In the genomic region with DNA sequence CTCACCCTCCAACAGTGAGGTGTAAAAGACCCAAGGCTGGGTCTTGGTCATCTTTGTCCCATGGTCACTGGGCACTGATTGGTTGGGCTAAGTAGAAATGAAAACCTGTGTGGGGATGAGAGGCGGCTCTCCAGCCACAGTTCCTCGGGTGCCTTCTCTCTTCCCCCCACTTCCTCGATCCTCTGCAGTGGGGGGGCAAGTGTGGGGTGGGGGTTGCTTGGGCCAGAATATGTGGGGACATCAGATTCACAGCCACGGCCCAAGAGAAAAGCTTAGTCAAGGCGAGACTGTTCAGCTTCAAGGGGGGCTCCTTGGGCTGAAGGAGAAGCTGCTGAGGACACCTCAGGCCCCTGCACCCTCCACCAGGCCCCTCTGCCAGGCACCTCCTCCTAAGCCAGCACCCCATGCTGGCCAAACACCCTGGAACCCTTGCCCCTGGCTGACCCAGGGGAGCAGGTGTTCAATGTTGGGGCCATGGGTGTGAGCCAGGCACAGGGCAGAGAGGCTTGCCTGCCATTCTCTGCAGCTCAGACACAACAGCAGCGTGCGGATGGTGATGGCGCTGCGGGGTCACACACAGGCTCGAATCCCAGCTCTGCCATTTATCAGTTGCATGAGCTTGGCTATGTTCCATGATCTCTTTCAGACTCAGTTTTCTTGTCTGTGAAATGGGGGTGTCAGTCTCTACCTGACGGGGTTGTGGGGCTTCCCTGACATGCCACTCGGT, we compare ENCODE assay signal across 1 cellular context.
TF ChIP-seq lines count a peak whose summit lies in the region.

No MANE protein-coding gene starts in this region.

TF ChIP-seq in GM23338, 12 proteins besides CTCF, POLR2A, EP300 and RAD21 (continued from another document):
- TF ChIP-seq EZH2 (IDR thresholded peaks at IDR 0.05; ENCODE audit: low read depth, unreplicated experiment) (no peak), NANOG (IDR thresholded peaks at IDR 0.05; ENCODE audit: borderline replicate concordance) (no peak), EZH2phosphoT487 (IDR thresholded peaks at IDR 0.05; ENCODE audit: unreplicated experiment) (no peak), STAT1 (IDR thresholded peaks at IDR 0.05; ENCODE audit: unreplicated experiment) (no peak)
- TF ChIP-seq, protein P1, sequence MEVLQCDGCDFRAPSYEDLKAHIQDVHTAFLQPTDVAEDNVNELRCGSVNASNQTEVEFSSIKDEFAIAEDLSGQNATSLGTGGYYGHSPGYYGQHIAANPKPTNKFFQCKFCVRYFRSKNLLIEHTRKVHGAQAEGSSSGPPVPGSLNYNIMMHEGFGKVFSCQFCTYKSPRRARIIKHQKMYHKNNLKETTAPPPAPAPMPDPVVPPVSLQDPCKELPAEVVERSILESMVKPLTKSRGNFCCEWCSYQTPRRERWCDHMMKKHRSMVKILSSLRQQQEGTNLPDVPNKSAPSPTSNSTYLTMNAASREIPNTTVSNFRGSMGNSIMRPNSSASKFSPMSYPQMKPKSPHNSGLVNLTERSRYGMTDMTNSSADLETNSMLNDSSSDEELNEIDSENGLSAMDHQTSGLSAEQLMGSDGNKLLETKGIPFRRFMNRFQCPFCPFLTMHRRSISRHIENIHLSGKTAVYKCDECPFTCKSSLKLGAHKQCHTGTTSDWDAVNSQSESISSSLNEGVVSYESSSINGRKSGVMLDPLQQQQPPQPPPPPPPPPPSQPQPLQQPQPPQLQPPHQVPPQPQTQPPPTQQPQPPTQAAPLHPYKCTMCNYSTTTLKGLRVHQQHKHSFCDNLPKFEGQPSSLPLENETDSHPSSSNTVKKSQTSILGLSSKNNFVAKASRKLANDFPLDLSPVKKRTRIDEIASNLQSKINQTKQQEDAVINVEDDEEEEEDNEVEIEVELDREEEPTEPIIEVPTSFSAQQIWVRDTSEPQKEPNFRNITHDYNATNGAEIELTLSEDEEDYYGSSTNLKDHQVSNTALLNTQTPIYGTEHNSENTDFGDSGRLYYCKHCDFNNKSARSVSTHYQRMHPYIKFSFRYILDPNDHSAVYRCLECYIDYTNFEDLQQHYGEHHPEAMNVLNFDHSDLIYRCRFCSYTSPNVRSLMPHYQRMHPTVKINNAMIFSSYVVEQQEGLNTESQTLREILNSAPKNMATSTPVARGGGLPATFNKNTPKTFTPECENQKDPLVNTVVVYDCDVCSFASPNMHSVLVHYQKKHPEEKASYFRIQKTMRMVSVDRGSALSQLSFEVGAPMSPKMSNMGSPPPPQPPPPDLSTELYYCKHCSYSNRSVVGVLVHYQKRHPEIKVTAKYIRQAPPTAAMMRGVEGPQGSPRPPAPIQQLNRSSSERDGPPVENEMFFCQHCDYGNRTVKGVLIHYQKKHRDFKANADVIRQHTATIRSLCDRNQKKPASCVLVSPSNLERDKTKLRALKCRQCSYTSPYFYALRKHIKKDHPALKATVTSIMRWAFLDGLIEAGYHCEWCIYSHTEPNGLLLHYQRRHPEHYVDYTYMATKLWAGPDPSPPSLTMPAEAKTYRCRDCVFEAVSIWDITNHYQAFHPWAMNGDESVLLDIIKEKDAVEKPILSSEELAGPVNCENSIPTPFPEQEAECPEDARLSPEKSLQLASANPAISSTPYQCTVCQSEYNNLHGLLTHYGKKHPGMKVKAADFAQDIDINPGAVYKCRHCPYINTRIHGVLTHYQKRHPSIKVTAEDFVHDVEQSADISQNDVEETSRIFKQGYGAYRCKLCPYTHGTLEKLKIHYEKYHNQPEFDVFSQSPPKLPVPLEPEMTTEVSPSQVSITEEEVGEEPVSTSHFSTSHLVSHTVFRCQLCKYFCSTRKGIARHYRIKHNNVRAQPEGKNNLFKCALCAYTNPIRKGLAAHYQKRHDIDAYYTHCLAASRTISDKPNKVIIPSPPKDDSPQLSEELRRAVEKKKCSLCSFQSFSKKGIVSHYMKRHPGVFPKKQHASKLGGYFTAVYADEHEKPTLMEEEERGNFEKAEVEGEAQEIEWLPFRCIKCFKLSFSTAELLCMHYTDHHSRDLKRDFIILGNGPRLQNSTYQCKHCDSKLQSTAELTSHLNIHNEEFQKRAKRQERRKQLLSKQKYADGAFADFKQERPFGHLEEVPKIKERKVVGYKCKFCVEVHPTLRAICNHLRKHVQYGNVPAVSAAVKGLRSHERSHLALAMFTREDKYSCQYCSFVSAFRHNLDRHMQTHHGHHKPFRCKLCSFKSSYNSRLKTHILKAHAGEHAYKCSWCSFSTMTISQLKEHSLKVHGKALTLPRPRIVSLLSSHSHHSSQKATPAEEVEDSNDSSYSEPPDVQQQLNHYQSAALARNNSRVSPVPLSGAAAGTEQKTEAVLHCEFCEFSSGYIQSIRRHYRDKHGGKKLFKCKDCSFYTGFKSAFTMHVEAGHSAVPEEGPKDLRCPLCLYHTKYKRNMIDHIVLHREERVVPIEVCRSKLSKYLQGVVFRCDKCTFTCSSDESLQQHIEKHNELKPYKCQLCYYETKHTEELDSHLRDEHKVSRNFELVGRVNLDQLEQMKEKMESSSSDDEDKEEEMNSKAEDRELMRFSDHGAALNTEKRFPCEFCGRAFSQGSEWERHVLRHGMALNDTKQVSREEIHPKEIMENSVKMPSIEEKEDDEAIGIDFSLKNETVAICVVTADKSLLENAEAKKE (CRISPR knock-in tag; IDR thresholded peaks at IDR 0.05), result no peak
- TF ChIP-seq, protein P2, sequence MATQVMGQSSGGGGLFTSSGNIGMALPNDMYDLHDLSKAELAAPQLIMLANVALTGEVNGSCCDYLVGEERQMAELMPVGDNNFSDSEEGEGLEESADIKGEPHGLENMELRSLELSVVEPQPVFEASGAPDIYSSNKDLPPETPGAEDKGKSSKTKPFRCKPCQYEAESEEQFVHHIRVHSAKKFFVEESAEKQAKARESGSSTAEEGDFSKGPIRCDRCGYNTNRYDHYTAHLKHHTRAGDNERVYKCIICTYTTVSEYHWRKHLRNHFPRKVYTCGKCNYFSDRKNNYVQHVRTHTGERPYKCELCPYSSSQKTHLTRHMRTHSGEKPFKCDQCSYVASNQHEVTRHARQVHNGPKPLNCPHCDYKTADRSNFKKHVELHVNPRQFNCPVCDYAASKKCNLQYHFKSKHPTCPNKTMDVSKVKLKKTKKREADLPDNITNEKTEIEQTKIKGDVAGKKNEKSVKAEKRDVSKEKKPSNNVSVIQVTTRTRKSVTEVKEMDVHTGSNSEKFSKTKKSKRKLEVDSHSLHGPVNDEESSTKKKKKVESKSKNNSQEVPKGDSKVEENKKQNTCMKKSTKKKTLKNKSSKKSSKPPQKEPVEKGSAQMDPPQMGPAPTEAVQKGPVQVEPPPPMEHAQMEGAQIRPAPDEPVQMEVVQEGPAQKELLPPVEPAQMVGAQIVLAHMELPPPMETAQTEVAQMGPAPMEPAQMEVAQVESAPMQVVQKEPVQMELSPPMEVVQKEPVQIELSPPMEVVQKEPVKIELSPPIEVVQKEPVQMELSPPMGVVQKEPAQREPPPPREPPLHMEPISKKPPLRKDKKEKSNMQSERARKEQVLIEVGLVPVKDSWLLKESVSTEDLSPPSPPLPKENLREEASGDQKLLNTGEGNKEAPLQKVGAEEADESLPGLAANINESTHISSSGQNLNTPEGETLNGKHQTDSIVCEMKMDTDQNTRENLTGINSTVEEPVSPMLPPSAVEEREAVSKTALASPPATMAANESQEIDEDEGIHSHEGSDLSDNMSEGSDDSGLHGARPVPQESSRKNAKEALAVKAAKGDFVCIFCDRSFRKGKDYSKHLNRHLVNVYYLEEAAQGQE (IDR thresholded peaks at IDR 0.05; ENCODE audit: unreplicated experiment), result no peak
